ENCODE assay signal across 9 cellular contexts in genomic region chr9:4548796-4549725, GRCh38. TPM values are rescaled to one million over a fixed set of nuclear protein-coding genes. Genes with fewer than 3 reads are reported as not detected.
DNase-seq lines count a peak whose midpoint lies in the region; ATAC-seq and TF ChIP-seq lines count a peak whose summit lies in the region.
"Had no signal": no experiment of that assay in that cellular context is flagged by ENCODE, and none has a peak within 500 bp of the region (broad histone marks: within the 10 kb centered on the region; RNA-seq: fewer than 3 reads in every experiment).

No MANE protein-coding gene starts in this region.

- CTCF ChIA-PET in naive thymus-derived CD4-positive, alpha-beta T cell (lab: Charles Lee), result interaction anchor here (0.6 kb wide), 1 partner anchor 121 kb away, joined by 4 read pairs; no protein-coding TSS in a partner anchor

- H3K27me3 Mint-ChIP-seq in naive thymus-derived CD4-positive, alpha-beta T cell, result no peaks in the 10 kb centered on the region

- H3K36me3 Mint-ChIP-seq in naive thymus-derived CD4-positive, alpha-beta T cell, result no peaks in the 10 kb centered on the region

- peaks cover 23 to 91% (median 70%) of the 10 kb centered on the region in 7 donors for H3K4me1 Mint-ChIP-seq in naive thymus-derived CD4-positive, alpha-beta T cell

- ATAC-seq in naive thymus-derived CD4-positive, alpha-beta T cell, result no peak
- no peak for ATAC-seq in HG02759 (IDR thresholded peaks at IDR 0.05; ENCODE audit: unreplicated experiment)

- peak overlapping the region in 4 of 10 donors; percentile 9 to 63 (median 20) for H3K4me3 Mint-ChIP-seq in naive thymus-derived CD4-positive, alpha-beta T cell

- peak; percentile 69 for DNase-seq in D341Med (ENCODE audit: low spot score)
- DNase-seq in HFF-Myc (ENCODE audit: extremely low read depth, low read depth), result no peak
- DNase-seq in dermis blood vessel endothelial cell, result peak; percentile 75
- DNase-seq in naive thymus-derived CD4-positive, alpha-beta T cell, result no peak
- no peak for DNase-seq in SKM-1 treated with dmso at 0.1 percent for 144 hours (lab: John Stamatoyannopoulos, UW; ENCODE audit: unreplicated experiment)
- DNase-seq in midbrain (lab: John Stamatoyannopoulos, UW), result no peak
- no peak for DNase-seq in epidermal melanocyte (ENCODE audit: insufficient read length, low spot score)

- no peaks in the 10 kb centered on the region for H3K36me3 ChIP-seq in naive thymus-derived CD4-positive, alpha-beta T cell (ENCODE audit: control insufficient read depth in 2 of 3, insufficient read depth in 3 of 3, low read length in 3 of 3)
- H3K36me3 ChIP-seq: MG63 had no signal

- no peak overlapping the region for H3K4me3 ChIP-seq in HFF-Myc (replicated peaks; ENCODE audit: low read depth, low read length)
- no peak overlapping the region for H3K4me3 ChIP-seq in naive thymus-derived CD4-positive, alpha-beta T cell (ENCODE audit: low read length)
- H3K4me3 ChIP-seq: MG63 had no signal

- no peaks in the 10 kb centered on the region for H3K9me3 ChIP-seq in naive thymus-derived CD4-positive, alpha-beta T cell (ENCODE audit: control insufficient read depth in 2 of 3, low read length in 3 of 3)
- H3K9me3 ChIP-seq: MG63 had no signal

- peak overlapping the region in 6 of 9 donors; percentile 10 to 83 (median 50) for H3K27ac Mint-ChIP-seq in naive thymus-derived CD4-positive, alpha-beta T cell

- TF ChIP-seq CTCF in HFF-Myc (IDR thresholded peaks at IDR 0.05; ENCODE audit: low read depth, low read length, missing control alignments), result peak; percentile 49

- POLR2A ChIA-PET in naive thymus-derived CD4-positive, alpha-beta T cell (lab: Charles Lee), result interaction anchor here (0.8 kb wide), 1 partner anchor 8 kb away, joined by 4 read pairs; no protein-coding TSS in a partner anchor

- H3K27ac ChIP-seq in naive thymus-derived CD4-positive, alpha-beta T cell (ENCODE audit: low read depth, low read length), result no peak overlapping the region

- H3K4me1 ChIP-seq in naive thymus-derived CD4-positive, alpha-beta T cell (ENCODE audit: control insufficient read depth in 2 of 2, insufficient read depth in 2 of 2, low read length in 2 of 2), result peaks cover 0 to 33% of the 10 kb centered on the region in 2 donors

- H3K27me3 ChIP-seq in naive thymus-derived CD4-positive, alpha-beta T cell (ENCODE audit: control insufficient read depth in 2 of 2, insufficient read depth in 2 of 2, low read length in 2 of 2), result no peaks in the 10 kb centered on the region
- H3K27me3 ChIP-seq: MG63 had no signal

- intact Hi-C loops in naive thymus-derived CD4-positive, alpha-beta T cell (cut with micrococcal nuclease), result no loop called here

- peaks cover 0 to 7% (median 0%) of the 10 kb centered on the region in 11 donors for H3K9me3 Mint-ChIP-seq in naive thymus-derived CD4-positive, alpha-beta T cell

RNA-seq across cellular contexts. Expression of gene SLC1A1, which starts 58.8 kb away (rescaled TPM):
- total RNA-seq in dermis blood vessel endothelial cell, result 4.1 and 8.4 TPM in 2 replicates
- total RNA-seq in naive thymus-derived CD4-positive, alpha-beta T cell, result under 1 TPM in 1 of 5 experiments, not detected in 4; 0.12 TPM
- not detected for polyA plus RNA-seq in naive thymus-derived CD4-positive, alpha-beta T cell

Comparison
In these comparisons a context has a peak if more than half of its experiments do, and no peak if none do; other contexts are left out.
1. DNase-seq: peak in D341Med (single experiment) and dermis blood vessel endothelial cell (single experiment); none in HFF-Myc (single experiment), naive thymus-derived CD4-positive, alpha-beta T cell (0 of 9), SKM-1 treated with dmso at 0.1 percent for 144 hours (single experiment), midbrain (single experiment) and epidermal melanocyte (single experiment).